Comparison of ENCODE assay signal across 1 cellular context in the genomic region with DNA sequence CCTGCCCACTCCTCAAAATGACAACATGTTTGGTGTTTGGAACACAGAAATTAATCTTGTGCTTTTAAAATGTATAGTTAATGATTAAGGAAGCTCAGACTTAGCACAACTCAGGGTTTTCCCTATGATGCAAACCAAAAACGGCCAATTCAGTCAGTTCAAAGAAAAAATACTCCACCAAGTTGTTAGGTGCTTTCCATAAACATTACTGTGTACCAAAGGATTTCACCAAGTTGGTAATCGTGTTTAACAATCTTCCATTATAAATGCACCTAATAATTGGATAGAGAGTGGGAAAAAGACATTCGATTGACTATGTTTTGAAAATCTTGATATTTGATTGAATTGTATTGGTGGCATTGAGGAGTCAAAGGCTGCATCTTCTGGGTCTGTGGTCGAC.
A peak's percentile ranks its signal among the peaks of the same experiment; 100 is the strongest.
TF ChIP-seq lines count a peak whose summit lies in the region.

No MANE protein-coding gene starts in this region.

TF ChIP-seq in GM12878, 131 proteins besides CTCF, POLR2A, EP300 and RAD21 (continued from another document and continues in another):
- no peak for TF ChIP-seq E2F4 (IDR thresholded peaks at IDR 0.05; ENCODE audit: low read depth, low read length)
- no peak for TF ChIP-seq MYC (IDR thresholded peaks at IDR 0.05; ENCODE audit: insufficient read depth, insufficient read length, insufficient replicate concordance, low read length, severe bottlenecking)
- TF ChIP-seq, protein P1, sequence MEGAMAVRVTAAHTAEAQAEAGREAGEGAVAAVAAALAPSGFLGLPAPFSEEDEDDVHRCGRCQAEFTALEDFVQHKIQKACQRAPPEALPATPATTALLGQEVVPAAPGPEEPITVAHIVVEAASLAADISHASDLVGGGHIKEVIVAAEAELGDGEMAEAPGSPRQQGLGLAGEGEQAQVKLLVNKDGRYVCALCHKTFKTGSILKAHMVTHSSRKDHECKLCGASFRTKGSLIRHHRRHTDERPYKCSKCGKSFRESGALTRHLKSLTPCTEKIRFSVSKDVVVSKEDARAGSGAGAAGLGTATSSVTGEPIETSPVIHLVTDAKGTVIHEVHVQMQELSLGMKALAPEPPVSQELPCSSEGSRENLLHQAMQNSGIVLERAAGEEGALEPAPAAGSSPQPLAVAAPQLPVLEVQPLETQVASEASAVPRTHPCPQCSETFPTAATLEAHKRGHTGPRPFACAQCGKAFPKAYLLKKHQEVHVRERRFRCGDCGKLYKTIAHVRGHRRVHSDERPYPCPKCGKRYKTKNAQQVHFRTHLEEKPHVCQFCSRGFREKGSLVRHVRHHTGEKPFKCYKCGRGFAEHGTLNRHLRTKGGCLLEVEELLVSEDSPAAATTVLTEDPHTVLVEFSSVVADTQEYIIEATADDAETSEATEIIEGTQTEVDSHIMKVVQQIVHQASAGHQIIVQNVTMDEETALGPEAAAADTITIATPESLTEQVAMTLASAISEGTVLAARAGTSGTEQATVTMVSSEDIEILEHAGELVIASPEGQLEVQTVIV (IDR thresholded peaks at IDR 0.05; ENCODE audit: borderline replicate concordance, partially characterized antibody), result no peak
- no peak for TF ChIP-seq SREBF1 (IDR thresholded peaks at IDR 0.05; ENCODE audit: low read length)
- TF ChIP-seq ZNF24 (IDR thresholded peaks at IDR 0.05), result no peak
- no peak for TF ChIP-seq GABPA (IDR thresholded peaks at IDR 0.05; ENCODE audit: low read depth)
- no peak for TF ChIP-seq ZNF274 (IDR thresholded peaks at IDR 0.05; ENCODE audit: insufficient read depth, insufficient read length)
- TF ChIP-seq HDAC6 (IDR thresholded peaks at IDR 0.05; ENCODE audit: unreplicated experiment), result no peak
- TF ChIP-seq, protein P2, sequence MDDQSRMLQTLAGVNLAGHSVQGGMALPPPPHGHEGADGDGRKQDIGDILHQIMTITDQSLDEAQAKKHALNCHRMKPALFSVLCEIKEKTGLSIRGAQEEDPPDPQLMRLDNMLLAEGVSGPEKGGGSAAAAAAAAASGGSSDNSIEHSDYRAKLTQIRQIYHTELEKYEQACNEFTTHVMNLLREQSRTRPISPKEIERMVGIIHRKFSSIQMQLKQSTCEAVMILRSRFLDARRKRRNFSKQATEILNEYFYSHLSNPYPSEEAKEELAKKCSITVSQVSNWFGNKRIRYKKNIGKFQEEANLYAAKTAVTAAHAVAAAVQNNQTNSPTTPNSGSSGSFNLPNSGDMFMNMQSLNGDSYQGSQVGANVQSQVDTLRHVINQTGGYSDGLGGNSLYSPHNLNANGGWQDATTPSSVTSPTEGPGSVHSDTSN (IDR thresholded peaks at IDR 0.05; ENCODE audit: insufficient replicate concordance, low read depth, low read length), result no peak
- TF ChIP-seq, protein P3, sequence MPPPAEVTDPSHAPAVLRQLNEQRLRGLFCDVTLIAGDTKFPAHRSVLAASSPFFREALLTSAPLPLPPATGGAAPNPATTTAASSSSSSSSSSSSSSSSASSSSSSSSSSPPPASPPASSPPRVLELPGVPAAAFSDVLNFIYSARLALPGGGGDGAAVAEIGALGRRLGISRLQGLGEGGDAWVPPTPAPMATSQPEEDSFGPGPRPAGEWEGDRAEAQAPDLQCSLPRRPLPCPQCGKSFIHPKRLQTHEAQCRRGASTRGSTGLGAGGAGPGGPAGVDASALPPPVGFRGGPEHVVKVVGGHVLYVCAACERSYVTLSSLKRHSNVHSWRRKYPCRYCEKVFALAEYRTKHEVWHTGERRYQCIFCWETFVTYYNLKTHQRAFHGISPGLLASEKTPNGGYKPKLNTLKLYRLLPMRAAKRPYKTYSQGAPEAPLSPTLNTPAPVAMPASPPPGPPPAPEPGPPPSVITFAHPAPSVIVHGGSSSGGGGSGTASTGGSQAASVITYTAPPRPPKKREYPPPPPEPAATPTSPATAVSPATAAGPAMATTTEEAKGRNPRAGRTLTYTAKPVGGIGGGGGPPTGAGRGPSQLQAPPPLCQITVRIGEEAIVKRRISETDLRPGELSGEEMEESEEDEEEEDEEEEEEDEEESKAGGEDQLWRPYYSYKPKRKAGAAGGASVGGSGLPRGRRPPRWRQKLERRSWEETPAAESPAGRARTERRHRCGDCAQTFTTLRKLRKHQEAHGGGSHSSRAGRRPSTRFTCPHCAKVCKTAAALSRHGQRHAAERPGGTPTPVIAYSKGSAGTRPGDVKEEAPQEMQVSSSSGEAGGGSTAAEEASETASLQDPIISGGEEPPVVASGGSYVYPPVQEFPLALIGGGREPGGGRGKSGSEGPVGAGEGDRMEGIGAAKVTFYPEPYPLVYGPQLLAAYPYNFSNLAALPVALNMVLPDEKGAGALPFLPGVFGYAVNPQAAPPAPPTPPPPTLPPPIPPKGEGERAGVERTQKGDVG (CRISPR knock-in tag; IDR thresholded peaks at IDR 0.05), result no peak
- TF ChIP-seq PAX5 (IDR thresholded peaks at IDR 0.05; ENCODE audit: borderline replicate concordance, low read depth, low read length), result no peak
- TF ChIP-seq, protein P4, sequence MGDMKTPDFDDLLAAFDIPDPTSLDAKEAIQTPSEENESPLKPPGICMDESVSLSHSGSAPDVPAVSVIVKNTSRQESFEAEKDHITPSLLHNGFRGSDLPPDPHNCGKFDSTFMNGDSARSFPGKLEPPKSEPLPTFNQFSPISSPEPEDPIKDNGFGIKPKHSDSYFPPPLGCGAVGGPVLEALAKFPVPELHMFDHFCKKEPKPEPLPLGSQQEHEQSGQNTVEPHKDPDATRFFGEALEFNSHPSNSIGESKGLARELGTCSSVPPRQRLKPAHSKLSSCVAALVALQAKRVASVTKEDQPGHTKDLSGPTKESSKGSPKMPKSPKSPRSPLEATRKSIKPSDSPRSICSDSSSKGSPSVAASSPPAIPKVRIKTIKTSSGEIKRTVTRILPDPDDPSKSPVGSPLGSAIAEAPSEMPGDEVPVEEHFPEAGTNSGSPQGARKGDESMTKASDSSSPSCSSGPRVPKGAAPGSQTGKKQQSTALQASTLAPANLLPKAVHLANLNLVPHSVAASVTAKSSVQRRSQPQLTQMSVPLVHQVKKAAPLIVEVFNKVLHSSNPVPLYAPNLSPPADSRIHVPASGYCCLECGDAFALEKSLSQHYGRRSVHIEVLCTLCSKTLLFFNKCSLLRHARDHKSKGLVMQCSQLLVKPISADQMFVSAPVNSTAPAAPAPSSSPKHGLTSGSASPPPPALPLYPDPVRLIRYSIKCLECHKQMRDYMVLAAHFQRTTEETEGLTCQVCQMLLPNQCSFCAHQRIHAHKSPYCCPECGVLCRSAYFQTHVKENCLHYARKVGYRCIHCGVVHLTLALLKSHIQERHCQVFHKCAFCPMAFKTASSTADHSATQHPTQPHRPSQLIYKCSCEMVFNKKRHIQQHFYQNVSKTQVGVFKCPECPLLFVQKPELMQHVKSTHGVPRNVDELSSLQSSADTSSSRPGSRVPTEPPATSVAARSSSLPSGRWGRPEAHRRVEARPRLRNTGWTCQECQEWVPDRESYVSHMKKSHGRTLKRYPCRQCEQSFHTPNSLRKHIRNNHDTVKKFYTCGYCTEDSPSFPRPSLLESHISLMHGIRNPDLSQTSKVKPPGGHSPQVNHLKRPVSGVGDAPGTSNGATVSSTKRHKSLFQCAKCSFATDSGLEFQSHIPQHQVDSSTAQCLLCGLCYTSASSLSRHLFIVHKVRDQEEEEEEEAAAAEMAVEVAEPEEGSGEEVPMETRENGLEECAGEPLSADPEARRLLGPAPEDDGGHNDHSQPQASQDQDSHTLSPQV (IDR thresholded peaks at IDR 0.05), result no peak
- TF ChIP-seq, protein P5, sequence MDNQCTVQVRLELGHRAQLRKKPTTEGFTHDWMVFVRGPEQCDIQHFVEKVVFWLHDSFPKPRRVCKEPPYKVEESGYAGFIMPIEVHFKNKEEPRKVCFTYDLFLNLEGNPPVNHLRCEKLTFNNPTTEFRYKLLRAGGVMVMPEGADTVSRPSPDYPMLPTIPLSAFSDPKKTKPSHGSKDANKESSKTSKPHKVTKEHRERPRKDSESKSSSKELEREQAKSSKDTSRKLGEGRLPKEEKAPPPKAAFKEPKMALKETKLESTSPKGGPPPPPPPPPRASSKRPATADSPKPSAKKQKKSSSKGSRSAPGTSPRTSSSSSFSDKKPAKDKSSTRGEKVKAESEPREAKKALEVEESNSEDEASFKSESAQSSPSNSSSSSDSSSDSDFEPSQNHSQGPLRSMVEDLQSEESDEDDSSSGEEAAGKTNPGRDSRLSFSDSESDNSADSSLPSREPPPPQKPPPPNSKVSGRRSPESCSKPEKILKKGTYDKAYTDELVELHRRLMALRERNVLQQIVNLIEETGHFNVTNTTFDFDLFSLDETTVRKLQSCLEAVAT (IDR thresholded peaks at IDR 0.05), result no peak
- no peak for TF ChIP-seq POU2F2 (IDR thresholded peaks at IDR 0.05; ENCODE audit: borderline replicate concordance, low read depth, low read length)
- TF ChIP-seq MEF2A (IDR thresholded peaks at IDR 0.05; ENCODE audit: insufficient read depth, low read depth, low read length), result no peak
- no peak for TF ChIP-seq REST (IDR thresholded peaks at IDR 0.05; ENCODE audit: low read depth, low read length)
- TF ChIP-seq NR2C2 (IDR thresholded peaks at IDR 0.05; ENCODE audit: borderline replicate concordance, control insufficient read depth, insufficient read length, low read depth), result no peak
- peak; percentile 55 for TF ChIP-seq SKIL (IDR thresholded peaks at IDR 0.05; ENCODE audit: low read depth, poor library complexity, severe bottlenecking)
- no peak for TF ChIP-seq KAT2A (conservative IDR thresholded peaks at IDR 0.05; ENCODE audit: control insufficient read depth, low read depth, low read length)
- TF ChIP-seq CEBPB (IDR thresholded peaks at IDR 0.05; ENCODE audit: borderline replicate concordance in 1 of 2, low read depth in 2 of 2, low read length in 2 of 2), result no peak
- peak; percentile 49; the same call in 1 of the 2 replicates for TF ChIP-seq BMI1 (IDR thresholded peaks at IDR 0.05; ENCODE audit: borderline replicate concordance)
- no peak for TF ChIP-seq FOXK2 (IDR thresholded peaks at IDR 0.05)
- no peak for TF ChIP-seq ETV6 (conservative IDR thresholded peaks at IDR 0.05 in 1 of 2, IDR thresholded peaks at IDR 0.05 in 1 of 2; ENCODE audit: borderline replicate concordance in 1 of 2, low read depth in 1 of 2)
- TF ChIP-seq SREBF2 (IDR thresholded peaks at IDR 0.05; ENCODE audit: low read length), result no peak
- TF ChIP-seq IRF4 (IDR thresholded peaks at IDR 0.05; ENCODE audit: low read depth, low read length), result no peak
